ENCODE assay signal across 8 cellular contexts in genomic region chr12:2051700-2052625, GRCh38. TPM values are rescaled to one million over a fixed set of nuclear protein-coding genes. Genes with fewer than 3 reads are reported as not detected.
A peak's percentile ranks its signal among the peaks of the same experiment; 100 is the strongest.
DNase-seq lines count a peak whose midpoint lies in the region; TF ChIP-seq lines count a peak whose summit lies in the region.

No MANE protein-coding gene starts in this region.

- in situ Hi-C loops in ACHN (cut with HindIII; ENCODE audit: low pct_ligation_motif_present, low pct_unique_long_range_greater_than_20kb, low sequenced_read_pairs): no loop called here

- H3K36me3 ChIP-seq in HUES6 (ENCODE audit: control insufficient read depth, insufficient read depth, low read length): no peaks in the 10 kb centered on the region
- no peaks in the 10 kb centered on the region for H3K36me3 ChIP-seq in adrenal gland (replicated peaks in 1 of 2)

- TF ChIP-seq CTCF in AG10803 (conservative IDR thresholded peaks at IDR 0.05; ENCODE audit: low read length) (peak; percentile 11; the same call in 1 of the 2 replicates), nephron progenitor cell (IDR thresholded peaks at IDR 0.05) (no peak), adrenal gland (IDR thresholded peaks at IDR 0.05) (no peak)

- no peak for TF ChIP-seq POLR2A in adrenal gland (IDR thresholded peaks at IDR 0.05)

- H3K4me1 Mint-ChIP-seq in nephron progenitor cell: peaks cover 34% of the 10 kb centered on the region

- peak overlapping the region; percentile 83 for H3K4me3 Mint-ChIP-seq in nephron progenitor cell

- no peaks in the 10 kb centered on the region for H3K9me3 Mint-ChIP-seq in nephron progenitor cell

- no peak for DNase-seq in AG10803 (ENCODE audit: low read depth)
- peak; percentile 18 for DNase-seq in cerebellar cortex (ENCODE audit: low spot score)
- DNase-seq in nephron progenitor cell: peak; percentile 59
- no peak for DNase-seq in UCSD-AML1 (lab: John Stamatoyannopoulos, UW; ENCODE audit: unreplicated experiment)
- no peak for DNase-seq in ACHN
- DNase-seq in adrenal gland: no peak
- no peak for DNase-seq in activated effector memory CD4-positive, alpha-beta T cell treated with anti-CD3 and anti-CD28 coated beads, Interleukin-2, amount 50 U/mL, for 16 hours

- peaks cover 78% of the 10 kb centered on the region for H3K27me3 Mint-ChIP-seq in nephron progenitor cell (ENCODE audit: low read depth, poor library complexity)

- peak overlapping the region; percentile 22 for H3K9ac ChIP-seq in HUES6 (ENCODE audit: low read length)

- no peak overlapping the region for H3K27ac Mint-ChIP-seq in nephron progenitor cell

- H3K4me3 ChIP-seq in AG10803 (ENCODE audit: low read length) (peak overlapping the region; percentile 66), HUES6 (ENCODE audit: low read depth, low read length) (peak overlapping the region; percentile 64), adrenal gland (peak overlapping the region in 1 of 4 donors; percentile 69)

- intact Hi-C loops in adrenal gland (cut with DNase I): loop anchor here (10.0 kb wide), 2 partner anchors 233 to 533 kb away; no protein-coding TSS in a partner anchor

- peaks cover 74% of the 10 kb centered on the region for H3K27me3 ChIP-seq in HUES6 (ENCODE audit: control insufficient read depth, insufficient read depth, low read length)
- H3K27me3 ChIP-seq in adrenal gland: no peaks in the 10 kb centered on the region

- H3K4me1 ChIP-seq in HUES6 (ENCODE audit: control insufficient read depth, insufficient read depth, low read length) (peaks cover 22% of the 10 kb centered on the region), adrenal gland (replicated peaks in 1 of 2) (peaks cover 0 to 6% of the 10 kb centered on the region in 2 donors)

- no peaks in the 10 kb centered on the region for H3K9me3 ChIP-seq in HUES6 (ENCODE audit: control insufficient read depth, insufficient read depth, low read depth, low read length)
- no peaks in the 10 kb centered on the region for H3K9me3 ChIP-seq in adrenal gland (replicated peaks in 1 of 3)

- H3K27ac ChIP-seq in HUES6 (ENCODE audit: low read depth, low read length) (no peak overlapping the region), adrenal gland (peak overlapping the region in 1 of 5 donors; percentile 82)

- no peaks in the 10 kb centered on the region for H3K36me3 Mint-ChIP-seq in nephron progenitor cell (ENCODE audit: low read depth)

- WGBS in adrenal gland, 4 donors: 7 to 18% (median 10%) methylated on average over 24 to 54 of the region's 54 CpGs

RNA-seq across cellular contexts. Expression of gene CACNA1C, which starts 0.8 kb away (rescaled TPM):
- 1 to 10 TPM; 2.4 to 5.8 (median 3.7) TPM for total RNA-seq in adrenal gland
- 1 to 10 TPM; 2.0 to 5.4 (median 2.4) TPM for polyA plus RNA-seq in adrenal gland

RNA-seq across cellular contexts. Expression of gene DCP1B, which starts 47.7 kb away (rescaled TPM):
- 10 to 100 TPM; 12.4 to 47.9 (median 37.5) TPM for total RNA-seq in adrenal gland
- polyA plus RNA-seq in adrenal gland: 10 to 100 TPM; 12.4 to 29.0 (median 13.3) TPM

Comparison
In these comparisons a context has a peak if more than half of its experiments do, and no peak if none do; other contexts are left out.
1. DNase-seq: peak in cerebellar cortex (single experiment) and nephron progenitor cell (single experiment); none in AG10803 (single experiment), UCSD-AML1 (single experiment), ACHN (single experiment), adrenal gland (0 of 7) and activated effector memory CD4-positive, alpha-beta T cell treated with anti-CD3 and anti-CD28 coated beads, Interleukin-2, amount 50 U/mL, for 16 hours (single experiment).